In the genomic region with DNA sequence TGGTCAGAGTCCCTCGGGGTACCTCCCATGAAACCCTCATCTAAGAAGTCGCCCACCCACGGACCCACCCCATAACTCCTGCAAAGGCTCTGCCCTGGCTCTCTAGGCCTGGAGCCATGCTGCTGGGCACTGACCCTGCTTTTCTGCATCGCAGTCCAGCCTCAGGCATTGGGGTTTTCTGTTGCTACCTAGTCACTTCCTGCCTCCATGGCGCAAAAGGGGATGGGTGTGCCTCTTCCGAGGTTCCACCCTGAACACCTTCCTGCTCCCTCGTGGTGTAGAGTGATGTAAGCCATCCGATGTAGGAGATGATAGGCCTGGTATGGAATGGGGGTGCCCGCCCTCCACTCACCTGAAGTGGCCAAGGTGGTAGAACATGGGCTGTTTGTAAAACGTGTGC, we compare ENCODE assay signal across 8 cellular contexts. TPM values are rescaled to one million over a fixed set of nuclear protein-coding genes. Genes with fewer than 3 reads are reported as not detected.
DNase-seq lines count a peak whose midpoint lies in the region; ATAC-seq, FAIRE-seq and TF ChIP-seq lines count a peak whose summit lies in the region.
"Not testable (repeated sequence)": the region's sequence is repeated elsewhere in the genome, so short reads cannot be mapped to it uniquely, and the experiment has no call there.

No MANE protein-coding gene starts in this region.

- H3K4me1 Mint-ChIP-seq in CD8-positive, alpha-beta T cell (ENCODE audit: low read depth), result peaks cover 11% of the 10 kb centered on the region
- H3K4me1 Mint-ChIP-seq in T-cell, result peaks cover 11 to 20% (median 19%) of the 10 kb centered on the region in 3 donors
- H3K4me1 Mint-ChIP-seq in activated CD4-positive, alpha-beta T cell treated with anti-CD3 and anti-CD28 coated beads, Interleukin-2, amount 10 ng/mL, durations not matched to agents 24 days and 14 days, result peaks cover 24% of the 10 kb centered on the region
- H3K4me1 Mint-ChIP-seq in activated CD8-positive, alpha-beta T cell treated with anti-CD3 and anti-CD28 coated beads, Interleukin-2, amount 10 ng/mL, durations not matched to agents 7 days and 5 days (ENCODE audit: low read depth), result peaks cover 27% of the 10 kb centered on the region
- peaks cover 10% of the 10 kb centered on the region for H3K4me1 Mint-ChIP-seq in activated T-helper 17 cell treated with anti-CD3 and anti-CD28 coated beads, Interleukin-2, amount 50 U/mL, for 72 hours

- intact Hi-C loops in CD8-positive, alpha-beta T cell (cut with DNase I, micrococcal nuclease); activated CD4-positive, alpha-beta T cell treated with anti-CD3 and anti-CD28 coated beads, Interleukin-2, amount 10 ng/mL, durations not matched to agents 24 days and 14 days (cut with micrococcal nuclease); spleen (cut with DNase I; ENCODE audit: low total_unique reads): not testable (repeated sequence)

- H3K4me1 ChIP-seq in CD8-positive, alpha-beta T cell (ENCODE audit: insufficient read depth, low read length), result not testable (repeated sequence)
- peaks cover under 1 to 44% (median 14%) of the 10 kb centered on the region in 6 donors for H3K4me1 ChIP-seq in spleen

- peak; percentile 72 for FAIRE-seq in bronchial epithelial cell (lab: Jason Lieb, UNC)

- H3K27me3 ChIP-seq in CD8-positive, alpha-beta T cell (ENCODE audit: insufficient read depth, low read length); bronchial epithelial cell (ENCODE audit: control insufficient read depth, insufficient read depth, low read length); spleen (replicated peaks in 1 of 7): not testable (repeated sequence)

- not testable (repeated sequence) for H3K27me3 Mint-ChIP-seq in CD8-positive, alpha-beta T cell (ENCODE audit: low read depth); T-cell; activated CD4-positive, alpha-beta T cell treated with anti-CD3 and anti-CD28 coated beads, Interleukin-2, amount 10 ng/mL, durations not matched to agents 24 days and 14 days; activated CD8-positive, alpha-beta T cell treated with anti-CD3 and anti-CD28 coated beads, Interleukin-2, amount 10 ng/mL, durations not matched to agents 7 days and 5 days (ENCODE audit: low read depth); activated T-helper 17 cell treated with anti-CD3 and anti-CD28 coated beads, Interleukin-2, amount 50 U/mL, for 72 hours

- POLR2A ChIA-PET in CD8-positive, alpha-beta T cell (lab: Charles Lee); T-cell (lab: Charles Lee); activated CD8-positive, alpha-beta T cell treated with anti-CD3 and anti-CD28 coated beads, Interleukin-2, amount 10 ng/mL, durations not matched to agents 7 days and 5 days (lab: Charles Lee): not testable (repeated sequence)

- H3K9me3 ChIP-seq in CD8-positive, alpha-beta T cell (ENCODE audit: low read length); spleen: not testable (repeated sequence)

- ATAC-seq in CD8-positive, alpha-beta T cell, result peak; percentile 46
- ATAC-seq in T-cell (replicated peaks in 1 of 4), result peak in 3 of 4 experiments; percentile 61 to 71 (median 64)
- ATAC-seq in activated CD8-positive, alpha-beta T cell treated with anti-CD3 and anti-CD28 coated beads, Interleukin-2, amount 10 ng/mL, durations not matched to agents 7 days and 5 days, result not testable (repeated sequence)
- peak; percentile 25 for ATAC-seq in activated T-helper 17 cell treated with anti-CD3 and anti-CD28 coated beads, Interleukin-2, amount 50 U/mL, for 72 hours (replicated peaks)

- not testable (repeated sequence) for H3K4me3 ChIP-seq in CD8-positive, alpha-beta T cell (ENCODE audit: low read depth, low read length); bronchial epithelial cell (ENCODE audit: low read depth, low read length); epithelial cell of esophagus (ENCODE audit: low read length); spleen

- not testable (repeated sequence) for TF ChIP-seq CTCF in CD8-positive, alpha-beta T cell (IDR thresholded peaks at IDR 0.05); bronchial epithelial cell (IDR thresholded peaks at IDR 0.05; ENCODE audit: insufficient read depth, low read length, severe bottlenecking); epithelial cell of esophagus (IDR thresholded peaks at IDR 0.05; ENCODE audit: insufficient read depth, low read depth, low read length, missing control alignments); spleen (IDR thresholded peaks at IDR 0.05 in 8 of 11, conservative IDR thresholded peaks at IDR 0.05 in 3 of 11)

- H3K36me3 Mint-ChIP-seq in CD8-positive, alpha-beta T cell, result peaks cover 22% of the 10 kb centered on the region
- H3K36me3 Mint-ChIP-seq in T-cell, result not testable (repeated sequence)
- peaks cover 15% of the 10 kb centered on the region for H3K36me3 Mint-ChIP-seq in activated CD4-positive, alpha-beta T cell treated with anti-CD3 and anti-CD28 coated beads, Interleukin-2, amount 10 ng/mL, durations not matched to agents 24 days and 14 days (ENCODE audit: low read depth)
- peaks cover 11% of the 10 kb centered on the region for H3K36me3 Mint-ChIP-seq in activated CD8-positive, alpha-beta T cell treated with anti-CD3 and anti-CD28 coated beads, Interleukin-2, amount 10 ng/mL, durations not matched to agents 7 days and 5 days (ENCODE audit: low read depth)
- H3K36me3 Mint-ChIP-seq in activated T-helper 17 cell treated with anti-CD3 and anti-CD28 coated beads, Interleukin-2, amount 50 U/mL, for 72 hours (ENCODE audit: low read depth), result peaks cover 19% of the 10 kb centered on the region

- WGBS in spleen, 5 donors, result 57 to 85% (median 69%) methylated on average over 3 to 9 of the region's 10 CpGs

- H3K36me3 ChIP-seq in CD8-positive, alpha-beta T cell (ENCODE audit: insufficient read depth, low read length); bronchial epithelial cell (ENCODE audit: control insufficient read depth, insufficient read depth, low read length): not testable (repeated sequence)
- H3K36me3 ChIP-seq in spleen, result peaks cover 0 to 50% (median 0%) of the 10 kb centered on the region in 6 donors

- not testable (repeated sequence) for H3K4me3 Mint-ChIP-seq in CD8-positive, alpha-beta T cell; T-cell; activated CD4-positive, alpha-beta T cell treated with anti-CD3 and anti-CD28 coated beads, Interleukin-2, amount 10 ng/mL, durations not matched to agents 24 days and 14 days; activated CD8-positive, alpha-beta T cell treated with anti-CD3 and anti-CD28 coated beads, Interleukin-2, amount 10 ng/mL, durations not matched to agents 7 days and 5 days; activated T-helper 17 cell treated with anti-CD3 and anti-CD28 coated beads, Interleukin-2, amount 50 U/mL, for 72 hours

- not testable (repeated sequence) for H3K9me3 Mint-ChIP-seq in CD8-positive, alpha-beta T cell; T-cell; activated CD4-positive, alpha-beta T cell treated with anti-CD3 and anti-CD28 coated beads, Interleukin-2, amount 10 ng/mL, durations not matched to agents 24 days and 14 days; activated CD8-positive, alpha-beta T cell treated with anti-CD3 and anti-CD28 coated beads, Interleukin-2, amount 10 ng/mL, durations not matched to agents 7 days and 5 days (ENCODE audit: insufficient read depth); activated T-helper 17 cell treated with anti-CD3 and anti-CD28 coated beads, Interleukin-2, amount 50 U/mL, for 72 hours

- not testable (repeated sequence) for DNase-seq in CD8-positive, alpha-beta T cell; T-cell; activated CD4-positive, alpha-beta T cell treated with anti-CD3 and anti-CD28 coated beads, Interleukin-2, amount 10 ng/mL, durations not matched to agents 24 days and 14 days; activated CD8-positive, alpha-beta T cell treated with anti-CD3 and anti-CD28 coated beads, Interleukin-2, amount 10 ng/mL, durations not matched to agents 7 days and 5 days; bronchial epithelial cell (ENCODE audit: low read depth); spleen
- peak; percentile 52 for DNase-seq in epithelial cell of esophagus (ENCODE audit: low read depth)

- CTCF ChIA-PET in CD8-positive, alpha-beta T cell (lab: Charles Lee), result interaction anchor here (0.9 to 1.1 kb wide), 2 partner anchors 7 to 38 kb away, joined by 3 read pairs; a partner anchor contains a TSS
- CTCF ChIA-PET in T-cell (lab: Charles Lee), result not testable (repeated sequence)
- CTCF ChIA-PET in activated CD8-positive, alpha-beta T cell treated with anti-CD3 and anti-CD28 coated beads, Interleukin-2, amount 10 ng/mL, durations not matched to agents 7 days and 5 days (lab: Charles Lee), result interaction anchor here (1.9 kb wide), 1 partner anchor 8 kb away, joined by 5 read pairs; no protein-coding TSS in a partner anchor

- H3K27ac ChIP-seq in CD8-positive, alpha-beta T cell (ENCODE audit: low read depth, low read length), result not testable (repeated sequence)
- H3K27ac ChIP-seq in spleen, result peak overlapping the region in 5 of 8 donors; percentile 22 to 70 (median 45)

- not testable (repeated sequence) for H3K27ac Mint-ChIP-seq in CD8-positive, alpha-beta T cell
- peak overlapping the region; percentile 75 to 88 for H3K27ac Mint-ChIP-seq in T-cell
- peak overlapping the region; percentile 68 for H3K27ac Mint-ChIP-seq in activated CD4-positive, alpha-beta T cell treated with anti-CD3 and anti-CD28 coated beads, Interleukin-2, amount 10 ng/mL, durations not matched to agents 24 days and 14 days
- H3K27ac Mint-ChIP-seq in activated CD8-positive, alpha-beta T cell treated with anti-CD3 and anti-CD28 coated beads, Interleukin-2, amount 10 ng/mL, durations not matched to agents 7 days and 5 days, result peak overlapping the region; percentile 23
- peak overlapping the region; percentile 68 for H3K27ac Mint-ChIP-seq in activated T-helper 17 cell treated with anti-CD3 and anti-CD28 coated beads, Interleukin-2, amount 50 U/mL, for 72 hours

- not testable (repeated sequence) for TF ChIP-seq POLR2A in spleen (IDR thresholded peaks at IDR 0.05)

RNA-seq across cellular contexts. Expression of a gene that starts 6.2 kb away (rescaled TPM):
- 10 to 100 TPM; 24.4 to 25.8 TPM for total RNA-seq in CD8-positive, alpha-beta T cell
- total RNA-seq in T-cell (10 to 100 TPM; 20.4 to 28.4 (median 25.1) TPM), bronchial epithelial cell (48.4 and 49.5 TPM in 2 replicates), spleen (10 to 100 TPM; 28.2 to 40.9 (median 33.2) TPM)
- total RNA-seq in activated CD4-positive, alpha-beta T cell treated with anti-CD3 and anti-CD28 coated beads, Interleukin-2, amount 10 ng/mL, durations not matched to agents 24 days and 14 days, result 62.4 and 64.7 TPM in 2 replicates
- 10 to 100 TPM; 43.0 to 46.3 TPM for total RNA-seq in activated CD8-positive, alpha-beta T cell treated with anti-CD3 and anti-CD28 coated beads, Interleukin-2, amount 10 ng/mL, durations not matched to agents 7 days and 5 days
- 10 to 100 TPM; 31.3 to 59.9 TPM for total RNA-seq in activated T-helper 17 cell treated with anti-CD3 and anti-CD28 coated beads, Interleukin-2, amount 50 U/mL, for 72 hours
- polyA plus RNA-seq in spleen, result 10 to 100 TPM; 43.7 to 48.4 (median 44.5) TPM

RNA-seq across cellular contexts. Expression of a gene that starts 7.0 kb away (rescaled TPM):
- 10 to 100 TPM; 18.5 to 18.8 TPM for total RNA-seq in CD8-positive, alpha-beta T cell
- total RNA-seq in T-cell (10 to 100 TPM; 24.1 to 43.9 (median 34.0) TPM), bronchial epithelial cell (16.3 and 19.6 TPM in 2 replicates), spleen (10 to 100 TPM; 14.3 to 22.6 (median 20.5) TPM)
- total RNA-seq in activated CD4-positive, alpha-beta T cell treated with anti-CD3 and anti-CD28 coated beads, Interleukin-2, amount 10 ng/mL, durations not matched to agents 24 days and 14 days, result 10.5 and 10.6 TPM in 2 replicates
- 10 to 100 TPM; 13.4 to 15.0 TPM for total RNA-seq in activated CD8-positive, alpha-beta T cell treated with anti-CD3 and anti-CD28 coated beads, Interleukin-2, amount 10 ng/mL, durations not matched to agents 7 days and 5 days
- total RNA-seq in activated T-helper 17 cell treated with anti-CD3 and anti-CD28 coated beads, Interleukin-2, amount 50 U/mL, for 72 hours, result 10 to 100 TPM; 11.8 to 26.8 TPM
- polyA plus RNA-seq in spleen, result 10 to 100 TPM; 10.2 to 31.2 (median 27.7) TPM

RNA-seq across cellular contexts. Expression of a gene that starts 40.6 kb away (rescaled TPM):
- total RNA-seq in CD8-positive, alpha-beta T cell, result 1 to 10 TPM; 8.1 to 8.7 TPM
- total RNA-seq in T-cell (10 to 100 TPM; 10.2 to 17.3 (median 15.5) TPM), bronchial epithelial cell (3.2 and 3.7 TPM in 2 replicates), spleen (10 to 100 TPM in 6 of 7 donors, 1 to 10 TPM in 1; 9.9 to 19.3 (median 15.6) TPM)
- total RNA-seq in activated CD4-positive, alpha-beta T cell treated with anti-CD3 and anti-CD28 coated beads, Interleukin-2, amount 10 ng/mL, durations not matched to agents 24 days and 14 days, result 45.1 and 46.2 TPM in 2 replicates
- 10 to 100 TPM; 29.3 to 29.7 TPM for total RNA-seq in activated CD8-positive, alpha-beta T cell treated with anti-CD3 and anti-CD28 coated beads, Interleukin-2, amount 10 ng/mL, durations not matched to agents 7 days and 5 days
- 10 to 100 TPM; 20.7 to 32.1 TPM for total RNA-seq in activated T-helper 17 cell treated with anti-CD3 and anti-CD28 coated beads, Interleukin-2, amount 50 U/mL, for 72 hours
- polyA plus RNA-seq in spleen, result 10 to 100 TPM in 1 of 3 donors, 1 to 10 TPM in 2; 6.5 to 13.2 (median 9.4) TPM

RNA-seq across cellular contexts. Expression of a gene that starts 41.1 kb away (rescaled TPM):
- total RNA-seq in CD8-positive, alpha-beta T cell, result 1 to 10 TPM; 1.1 TPM
- total RNA-seq in T-cell (10 to 100 TPM in 2 of 5 donors, 1 to 10 TPM in 3; 5.1 to 12.2 (median 9.8) TPM), bronchial epithelial cell (0.26 and 0.64 TPM in 2 replicates), spleen (1 to 10 TPM in 6 of 7 donors, under 1 TPM in 1; 0.83 to 3.6 (median 1.6) TPM)
- total RNA-seq in activated CD4-positive, alpha-beta T cell treated with anti-CD3 and anti-CD28 coated beads, Interleukin-2, amount 10 ng/mL, durations not matched to agents 24 days and 14 days, result 9.4 and 10.7 TPM in 2 replicates
- total RNA-seq in activated CD8-positive, alpha-beta T cell treated with anti-CD3 and anti-CD28 coated beads, Interleukin-2, amount 10 ng/mL, durations not matched to agents 7 days and 5 days, result 10 to 100 TPM; 14.6 TPM
- 10 to 100 TPM; 10.6 to 16.6 TPM for total RNA-seq in activated T-helper 17 cell treated with anti-CD3 and anti-CD28 coated beads, Interleukin-2, amount 50 U/mL, for 72 hours
- polyA plus RNA-seq in spleen, result under 1 TPM; 0.35 to 0.77 (median 0.46) TPM

RNA-seq across cellular contexts. Expression of a gene that starts 41.6 kb away (rescaled TPM):
- total RNA-seq in CD8-positive, alpha-beta T cell, result 10 to 100 TPM; 58.9 to 71.2 TPM
- total RNA-seq in T-cell (100 to 1,000 TPM in 4 of 5 donors, 10 to 100 TPM in 1; 93.6 to 150 (median 138) TPM), bronchial epithelial cell (76.3 and 133 TPM in 2 replicates), spleen (100 to 1,000 TPM; 113 to 154 (median 136) TPM)
- 244 and 245 TPM in 2 replicates for total RNA-seq in activated CD4-positive, alpha-beta T cell treated with anti-CD3 and anti-CD28 coated beads, Interleukin-2, amount 10 ng/mL, durations not matched to agents 24 days and 14 days
- 100 to 1,000 TPM; 170 to 190 TPM for total RNA-seq in activated CD8-positive, alpha-beta T cell treated with anti-CD3 and anti-CD28 coated beads, Interleukin-2, amount 10 ng/mL, durations not matched to agents 7 days and 5 days
- total RNA-seq in activated T-helper 17 cell treated with anti-CD3 and anti-CD28 coated beads, Interleukin-2, amount 50 U/mL, for 72 hours, result 100 to 1,000 TPM; 108 to 166 TPM
- 100 to 1,000 TPM; 193 to 203 (median 200) TPM for polyA plus RNA-seq in spleen
